In the genomic region with DNA sequence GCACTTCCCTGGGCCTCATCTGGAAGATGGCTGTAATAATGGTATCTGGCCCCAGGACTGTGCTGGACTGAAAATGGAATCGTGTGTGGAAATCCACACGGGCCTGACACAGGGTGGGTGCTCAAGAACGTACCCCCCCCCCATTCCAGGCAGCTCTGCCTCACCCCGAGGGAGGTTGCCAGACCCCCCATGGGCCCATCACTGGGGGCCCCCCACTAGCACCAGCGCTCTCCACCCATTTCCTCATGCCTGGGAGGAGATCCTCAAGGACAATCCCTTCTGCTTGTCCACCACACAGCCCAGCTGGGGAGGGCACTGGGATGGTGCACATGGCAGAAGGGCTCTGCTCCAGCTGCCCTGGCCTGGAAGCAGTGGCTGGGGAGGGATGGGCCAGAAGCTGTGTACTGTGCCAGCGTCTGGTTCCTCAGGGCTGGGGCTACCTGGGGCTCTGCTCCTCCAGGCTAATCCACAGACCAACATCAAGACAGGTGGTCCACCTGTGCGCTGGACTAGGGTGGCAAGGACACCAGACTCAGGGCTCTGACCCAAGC, we compare ENCODE assay signal across 1 cellular context.
TF ChIP-seq lines count a peak whose summit lies in the region.

No MANE protein-coding gene starts in this region.

TF ChIP-seq in H1, 55 proteins besides CTCF, POLR2A, EP300 and RAD21 (continued from another document):
- no peak for TF ChIP-seq RXRA (IDR thresholded peaks at IDR 0.05; ENCODE audit: insufficient read depth, low read depth, low read length)
- no peak for TF ChIP-seq PHF8 (conservative IDR thresholded peaks at IDR 0.05; ENCODE audit: low read depth, low read length)
- TF ChIP-seq GTF2F1 (IDR thresholded peaks at IDR 0.05; ENCODE audit: borderline replicate concordance, low read depth, low read length): no peak
- TF ChIP-seq GABPA (IDR thresholded peaks at IDR 0.05; ENCODE audit: borderline replicate concordance, insufficient read depth, low read length): no peak
- TF ChIP-seq, protein P1, sequence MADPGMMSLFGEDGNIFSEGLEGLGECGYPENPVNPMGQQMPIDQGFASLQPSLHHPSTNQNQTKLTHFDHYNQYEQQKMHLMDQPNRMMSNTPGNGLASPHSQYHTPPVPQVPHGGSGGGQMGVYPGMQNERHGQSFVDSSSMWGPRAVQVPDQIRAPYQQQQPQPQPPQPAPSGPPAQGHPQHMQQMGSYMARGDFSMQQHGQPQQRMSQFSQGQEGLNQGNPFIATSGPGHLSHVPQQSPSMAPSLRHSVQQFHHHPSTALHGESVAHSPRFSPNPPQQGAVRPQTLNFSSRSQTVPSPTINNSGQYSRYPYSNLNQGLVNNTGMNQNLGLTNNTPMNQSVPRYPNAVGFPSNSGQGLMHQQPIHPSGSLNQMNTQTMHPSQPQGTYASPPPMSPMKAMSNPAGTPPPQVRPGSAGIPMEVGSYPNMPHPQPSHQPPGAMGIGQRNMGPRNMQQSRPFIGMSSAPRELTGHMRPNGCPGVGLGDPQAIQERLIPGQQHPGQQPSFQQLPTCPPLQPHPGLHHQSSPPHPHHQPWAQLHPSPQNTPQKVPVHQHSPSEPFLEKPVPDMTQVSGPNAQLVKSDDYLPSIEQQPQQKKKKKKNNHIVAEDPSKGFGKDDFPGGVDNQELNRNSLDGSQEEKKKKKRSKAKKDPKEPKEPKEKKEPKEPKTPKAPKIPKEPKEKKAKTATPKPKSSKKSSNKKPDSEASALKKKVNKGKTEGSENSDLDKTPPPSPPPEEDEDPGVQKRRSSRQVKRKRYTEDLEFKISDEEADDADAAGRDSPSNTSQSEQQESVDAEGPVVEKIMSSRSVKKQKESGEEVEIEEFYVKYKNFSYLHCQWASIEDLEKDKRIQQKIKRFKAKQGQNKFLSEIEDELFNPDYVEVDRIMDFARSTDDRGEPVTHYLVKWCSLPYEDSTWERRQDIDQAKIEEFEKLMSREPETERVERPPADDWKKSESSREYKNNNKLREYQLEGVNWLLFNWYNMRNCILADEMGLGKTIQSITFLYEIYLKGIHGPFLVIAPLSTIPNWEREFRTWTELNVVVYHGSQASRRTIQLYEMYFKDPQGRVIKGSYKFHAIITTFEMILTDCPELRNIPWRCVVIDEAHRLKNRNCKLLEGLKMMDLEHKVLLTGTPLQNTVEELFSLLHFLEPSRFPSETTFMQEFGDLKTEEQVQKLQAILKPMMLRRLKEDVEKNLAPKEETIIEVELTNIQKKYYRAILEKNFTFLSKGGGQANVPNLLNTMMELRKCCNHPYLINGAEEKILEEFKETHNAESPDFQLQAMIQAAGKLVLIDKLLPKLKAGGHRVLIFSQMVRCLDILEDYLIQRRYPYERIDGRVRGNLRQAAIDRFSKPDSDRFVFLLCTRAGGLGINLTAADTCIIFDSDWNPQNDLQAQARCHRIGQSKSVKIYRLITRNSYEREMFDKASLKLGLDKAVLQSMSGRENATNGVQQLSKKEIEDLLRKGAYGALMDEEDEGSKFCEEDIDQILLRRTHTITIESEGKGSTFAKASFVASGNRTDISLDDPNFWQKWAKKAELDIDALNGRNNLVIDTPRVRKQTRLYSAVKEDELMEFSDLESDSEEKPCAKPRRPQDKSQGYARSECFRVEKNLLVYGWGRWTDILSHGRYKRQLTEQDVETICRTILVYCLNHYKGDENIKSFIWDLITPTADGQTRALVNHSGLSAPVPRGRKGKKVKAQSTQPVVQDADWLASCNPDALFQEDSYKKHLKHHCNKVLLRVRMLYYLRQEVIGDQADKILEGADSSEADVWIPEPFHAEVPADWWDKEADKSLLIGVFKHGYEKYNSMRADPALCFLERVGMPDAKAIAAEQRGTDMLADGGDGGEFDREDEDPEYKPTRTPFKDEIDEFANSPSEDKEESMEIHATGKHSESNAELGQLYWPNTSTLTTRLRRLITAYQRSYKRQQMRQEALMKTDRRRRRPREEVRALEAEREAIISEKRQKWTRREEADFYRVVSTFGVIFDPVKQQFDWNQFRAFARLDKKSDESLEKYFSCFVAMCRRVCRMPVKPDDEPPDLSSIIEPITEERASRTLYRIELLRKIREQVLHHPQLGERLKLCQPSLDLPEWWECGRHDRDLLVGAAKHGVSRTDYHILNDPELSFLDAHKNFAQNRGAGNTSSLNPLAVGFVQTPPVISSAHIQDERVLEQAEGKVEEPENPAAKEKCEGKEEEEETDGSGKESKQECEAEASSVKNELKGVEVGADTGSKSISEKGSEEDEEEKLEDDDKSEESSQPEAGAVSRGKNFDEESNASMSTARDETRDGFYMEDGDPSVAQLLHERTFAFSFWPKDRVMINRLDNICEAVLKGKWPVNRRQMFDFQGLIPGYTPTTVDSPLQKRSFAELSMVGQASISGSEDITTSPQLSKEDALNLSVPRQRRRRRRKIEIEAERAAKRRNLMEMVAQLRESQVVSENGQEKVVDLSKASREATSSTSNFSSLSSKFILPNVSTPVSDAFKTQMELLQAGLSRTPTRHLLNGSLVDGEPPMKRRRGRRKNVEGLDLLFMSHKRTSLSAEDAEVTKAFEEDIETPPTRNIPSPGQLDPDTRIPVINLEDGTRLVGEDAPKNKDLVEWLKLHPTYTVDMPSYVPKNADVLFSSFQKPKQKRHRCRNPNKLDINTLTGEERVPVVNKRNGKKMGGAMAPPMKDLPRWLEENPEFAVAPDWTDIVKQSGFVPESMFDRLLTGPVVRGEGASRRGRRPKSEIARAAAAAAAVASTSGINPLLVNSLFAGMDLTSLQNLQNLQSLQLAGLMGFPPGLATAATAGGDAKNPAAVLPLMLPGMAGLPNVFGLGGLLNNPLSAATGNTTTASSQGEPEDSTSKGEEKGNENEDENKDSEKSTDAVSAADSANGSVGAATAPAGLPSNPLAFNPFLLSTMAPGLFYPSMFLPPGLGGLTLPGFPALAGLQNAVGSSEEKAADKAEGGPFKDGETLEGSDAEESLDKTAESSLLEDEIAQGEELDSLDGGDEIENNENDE (IDR thresholded peaks at IDR 0.05; ENCODE audit: insufficient replicate concordance, low read length): no peak
- TF ChIP-seq KDM4A (IDR thresholded peaks at IDR 0.05; ENCODE audit: low read depth, low read length, severe bottlenecking): no peak
- TF ChIP-seq SP2 (IDR thresholded peaks at IDR 0.05; ENCODE audit: low read length): no peak
- no peak for TF ChIP-seq CHD1 (IDR thresholded peaks at IDR 0.05; ENCODE audit: low read depth, low read length)
